Comparison of ENCODE assay signal across 12 cellular contexts in genomic region chr2:43458002-43458628, GRCh38.
DNase-seq lines count a peak whose midpoint lies in the region; ATAC-seq, FAIRE-seq and TF ChIP-seq lines count a peak whose summit lies in the region.
"Had no signal": no experiment of that assay in that cellular context is flagged by ENCODE, and none has a peak within 500 bp of the region (broad histone marks: within the 10 kb centered on the region; RNA-seq: fewer than 3 reads in every experiment).

No MANE protein-coding gene starts in this region.

- WGBS in thyroid gland, 2 donors = 73 to 82% methylated on average over 4 of the region's 4 CpGs

- H3K4me1 ChIP-seq in ascending aorta (peaks cover 5 to 69% of the 10 kb centered on the region in 2 donors), thyroid gland (peaks cover 87 to 97% of the 10 kb centered on the region in 2 donors)

- intact Hi-C loops in ascending aorta (cut with DNase I) (no loop called here), thyroid gland (cut with DNase I) (no loop called here)

- H3K4me1 Mint-ChIP-seq in activated T-cell treated with anti-CD3 and anti-CD28 coated beads, Interleukin-2, amount 50 U/mL, for 4 hours (ENCODE audit: low read depth) = peaks cover 5% of the 10 kb centered on the region

- no peak for TF ChIP-seq CTCF in ascending aorta (IDR thresholded peaks at IDR 0.05)
- no peak for TF ChIP-seq CTCF in thyroid gland (IDR thresholded peaks at IDR 0.05)

- DNase-seq in H54 (ENCODE audit: insufficient read length, low spot score) (peak; percentile 9), ascending aorta (ENCODE audit: low spot score in 2 of 2) (no peak), kidney tubule cell (ENCODE audit: low spot score) (peak; percentile 36), thyroid gland (no peak), hypothalamus (lab: John Stamatoyannopoulos, UW) (no peak)
- DNase-seq in activated T-cell treated with anti-CD3 and anti-CD28 coated beads, Interleukin-2, amount 50 U/mL, for 4 hours = no peak
- DNase-seq: DND-41, Right ventricle myocardium superior had no signal

- H3K4me3 Mint-ChIP-seq in activated T-cell treated with anti-CD3 and anti-CD28 coated beads, Interleukin-2, amount 50 U/mL, for 4 hours = no peak overlapping the region

- no peak overlapping the region for H3K4me3 ChIP-seq in ascending aorta
- H3K4me3 ChIP-seq in thyroid gland (replicated peaks in 1 of 3) = no peak overlapping the region

- no peaks in the 10 kb centered on the region for H3K9me3 Mint-ChIP-seq in activated T-cell treated with anti-CD3 and anti-CD28 coated beads, Interleukin-2, amount 50 U/mL, for 4 hours

- peaks cover 37% of the 10 kb centered on the region for H3K36me3 Mint-ChIP-seq in activated T-cell treated with anti-CD3 and anti-CD28 coated beads, Interleukin-2, amount 50 U/mL, for 4 hours (ENCODE audit: insufficient read depth)

- no peak for ATAC-seq in activated T-cell treated with anti-CD3 and anti-CD28 coated beads, Interleukin-2, amount 50 U/mL, for 4 hours
- ATAC-seq in HG03571 (IDR thresholded peaks at IDR 0.05; ENCODE audit: unreplicated experiment) (no peak), GM19328 (IDR thresholded peaks at IDR 0.05; ENCODE audit: unreplicated experiment) (no peak)
- ATAC-seq: activated CD4-positive, CD25-positive, alpha-beta regulatory T cell treated with anti-CD3 and anti-CD28 coated beads, Interleukin-2, amount 50 U/mL, for 24 hours had no signal

- H3K36me3 ChIP-seq in ascending aorta = no peaks in the 10 kb centered on the region
- H3K36me3 ChIP-seq in thyroid gland = no peaks in the 10 kb centered on the region

- H3K9me3 ChIP-seq in ascending aorta = no peaks in the 10 kb centered on the region
- no peaks in the 10 kb centered on the region for H3K9me3 ChIP-seq in thyroid gland

- FAIRE-seq in H54 (lab: Jason Lieb, UNC) = peak; percentile 70

- TF ChIP-seq POLR2A in H54 (IDR thresholded peaks at IDR 0.05; ENCODE audit: low read depth, low read length) = no peak
- TF ChIP-seq POLR2A in thyroid gland (IDR thresholded peaks at IDR 0.05) = no peak

- H3K27me3 ChIP-seq in ascending aorta (no peaks in the 10 kb centered on the region), thyroid gland (no peaks in the 10 kb centered on the region)

- H3K27ac ChIP-seq in ascending aorta (peak overlapping the region; percentile 67 to 68), thyroid gland (peak overlapping the region; percentile 78 to 88 (median 80))
- H3K27ac ChIP-seq: KMS-11 had no signal

- H3K27me3 Mint-ChIP-seq in activated T-cell treated with anti-CD3 and anti-CD28 coated beads, Interleukin-2, amount 50 U/mL, for 4 hours (ENCODE audit: low read depth) = no peaks in the 10 kb centered on the region

Comparison
In these comparisons a context has a peak if more than half of its experiments do, and no peak if none do; other contexts are left out.
1. DNase-seq: peak in H54 (single experiment) and kidney tubule cell (single experiment); none in ascending aorta (0 of 2), thyroid gland (0 of 2), hypothalamus (0 of 51) and activated T-cell treated with anti-CD3 and anti-CD28 coated beads, Interleukin-2, amount 50 U/mL, for 4 hours (single experiment).